1 cellular context compared by ENCODE assay signal in the genomic region with DNA sequence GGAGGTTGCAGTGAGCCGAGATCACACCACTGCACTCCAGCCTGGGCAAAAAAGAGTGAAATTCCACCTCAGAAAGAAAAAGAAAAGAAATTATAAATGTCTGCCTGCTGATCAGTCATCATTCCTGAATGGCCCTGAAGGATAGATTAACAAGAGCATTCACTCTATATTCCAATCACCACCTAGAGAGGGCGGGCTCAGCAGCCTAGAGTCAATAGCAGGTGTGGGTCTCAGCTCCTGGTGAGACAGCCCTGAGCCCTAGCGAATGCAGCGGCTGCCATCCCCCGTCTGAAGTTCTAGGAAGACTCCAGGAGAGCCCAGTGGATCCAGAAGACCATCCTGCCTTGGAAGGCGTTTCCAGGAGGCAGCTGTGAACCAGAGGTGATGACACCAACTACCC.
TF ChIP-seq lines count a peak whose summit lies in the region.

No MANE protein-coding gene starts in this region.

TF ChIP-seq in H1, 55 proteins besides CTCF, POLR2A, EP300 and RAD21:
- TF ChIP-seq, protein P1, sequence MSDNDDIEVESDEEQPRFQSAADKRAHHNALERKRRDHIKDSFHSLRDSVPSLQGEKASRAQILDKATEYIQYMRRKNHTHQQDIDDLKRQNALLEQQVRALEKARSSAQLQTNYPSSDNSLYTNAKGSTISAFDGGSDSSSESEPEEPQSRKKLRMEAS (IDR thresholded peaks at IDR 0.05) = no peak
- TF ChIP-seq TCF12 (IDR thresholded peaks at IDR 0.05; ENCODE audit: low read depth, low read length) (no peak), TBP (IDR thresholded peaks at IDR 0.05; ENCODE audit: low read depth, low read length) (no peak), ZNF274 (IDR thresholded peaks at IDR 0.05; ENCODE audit: borderline replicate concordance, extremely low read depth, low read length) (no peak), KDM1A (IDR thresholded peaks at IDR 0.05; ENCODE audit: borderline replicate concordance, low read length) (no peak), KDM4A (IDR thresholded peaks at IDR 0.05; ENCODE audit: low read depth, low read length, severe bottlenecking) (no peak), SP4 (IDR thresholded peaks at IDR 0.05; ENCODE audit: low read length) (no peak), YY1 (IDR thresholded peaks at IDR 0.05; ENCODE audit: low read depth, low read length) (no peak), RXRA (IDR thresholded peaks at IDR 0.05; ENCODE audit: insufficient read depth, low read depth, low read length) (no peak), SIRT6 (IDR thresholded peaks at IDR 0.05; ENCODE audit: low read length) (no peak), SP1 (IDR thresholded peaks at IDR 0.05; ENCODE audit: low read depth, low read length) (no peak), SUZ12 (IDR thresholded peaks at IDR 0.05; ENCODE audit: low read length) (no peak), BRCA1 (IDR thresholded peaks at IDR 0.05; ENCODE audit: low read depth, low read length) (no peak), HDAC6 (IDR thresholded peaks at IDR 0.05; ENCODE audit: low read depth, low read length) (no peak), NANOG (IDR thresholded peaks at IDR 0.05; ENCODE audit: insufficient read depth, low read depth, low read length, poor library complexity, severe bottlenecking) (no peak)
